ENCODE assay signal across 32 cellular contexts in genomic region chr6:28569748-28570147, GRCh38. TPM values are rescaled to one million over a fixed set of nuclear protein-coding genes. Genes with fewer than 3 reads are reported as not detected.
"Had no signal": no experiment of that assay in that cellular context is flagged by ENCODE, and none has a peak within 500 bp of the region (broad histone marks: within the 10 kb centered on the region; RNA-seq: fewer than 3 reads in every experiment).

No MANE protein-coding gene starts in this region.

- H3K4me1 Mint-ChIP-seq: endodermal cell, mesothelial cell of epicardium, naive B cell had no signal

- H3K27ac ChIP-seq: colonic mucosa, epithelial cell of prostate, esophagus squamous epithelium, gastrocnemius medialis, heart right ventricle, left lung, lower lobe of right lung had no signal

- ATAC-seq: effector memory CD8-positive, alpha-beta T cell; esophagus mucosa; gastrocnemius medialis; heart right ventricle; left lung; left ventricle myocardium superior; lower lobe of right lung; mucosa of descending colon had no signal

- H3K9me3 Mint-ChIP-seq: dendritic cell treated with granulocyte-macrophage colony-stimulating factor and Interleukin-4, amounts not matched to agents 40 ng/mL and 50 ng/mL, for 4 days; effector memory CD8-positive, alpha-beta T cell; mesothelial cell of epicardium had no signal

- H3K36me3 Mint-ChIP-seq: naive B cell had no signal

- H3K27ac Mint-ChIP-seq: dendritic cell treated with granulocyte-macrophage colony-stimulating factor and Interleukin-4, amounts not matched to agents 40 ng/mL and 50 ng/mL, for 4 days; effector memory CD8-positive, alpha-beta T cell; endodermal cell; mesothelial cell of epicardium; naive B cell had no signal

- DNase-seq: colonic mucosa; cortex of kidney; effector CD8-positive, alpha-beta T cell; effector memory CD8-positive, alpha-beta T cell; endodermal cell; erythroblast; esophagus squamous epithelium; foreskin fibroblast; foreskin melanocyte; gastrocnemius medialis; glutamatergic neuron; heart right ventricle; hippocampal formation; islet precursor cell; kidney; kidney glomerular epithelial cell; left lung; left ventricle myocardium superior; lower lobe of right lung; mesenchymal stem cell; mucosa of descending colon; naive B cell had no signal

- H3K4me3 Mint-ChIP-seq: dendritic cell treated with granulocyte-macrophage colony-stimulating factor and Interleukin-4, amounts not matched to agents 40 ng/mL and 50 ng/mL, for 4 days; effector memory CD8-positive, alpha-beta T cell; endodermal cell; mesothelial cell of epicardium; naive B cell had no signal

RNA-seq across cellular contexts. Expression of gene GPX5, which starts 44.1 kb away (rescaled TPM):
- total RNA-seq: dermis microvascular lymphatic vessel endothelial cell, endodermal cell, esophagus mucosa, esophagus squamous epithelium, gastrocnemius medialis, glomerular endothelial cell, heart right ventricle, kidney, left lung, left ventricle myocardium superior, lower leg skin, lower lobe of right lung, lung microvascular endothelial cell, mesenteric fat pad, mesothelial cell of epicardium, mucosa of descending colon, myocyte had no signal
- polyA plus RNA-seq: heart right ventricle had no signal

RNA-seq across cellular contexts. Expression of gene GPX6, which starts 54.2 kb away (rescaled TPM):
- total RNA-seq: colonic mucosa, dermis microvascular lymphatic vessel endothelial cell, endodermal cell, esophagus mucosa, esophagus squamous epithelium, gastrocnemius medialis, glomerular endothelial cell, heart right ventricle, kidney, left lung, left ventricle myocardium superior, lower leg skin, lower lobe of right lung, lung microvascular endothelial cell, mesenteric fat pad, mesothelial cell of epicardium, mucosa of descending colon, myocyte had no signal
- polyA plus RNA-seq: heart right ventricle had no signal
